8 cellular contexts compared by ENCODE assay signal in the genomic region with DNA sequence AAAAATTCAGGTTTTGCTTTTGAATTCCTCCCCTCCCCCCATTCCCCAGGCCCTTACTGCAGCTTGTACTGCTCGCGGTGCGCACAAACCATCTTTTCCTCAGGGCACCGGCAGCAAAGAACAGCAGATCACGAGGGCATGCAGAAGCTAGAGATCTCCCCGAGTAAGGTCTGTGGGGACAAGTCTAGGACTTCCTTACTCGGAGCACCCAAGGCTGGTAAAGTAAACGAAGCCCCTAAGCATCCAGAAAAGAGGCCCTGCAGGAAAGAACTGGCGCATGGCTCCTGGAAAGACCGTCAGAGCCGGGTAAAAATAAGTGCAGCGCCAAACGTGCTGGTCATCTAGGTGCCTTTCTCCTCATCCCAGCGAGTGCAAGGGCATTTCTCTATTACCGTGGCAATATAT. TPM values are rescaled to one million over a fixed set of nuclear protein-coding genes. Genes with fewer than 3 reads are reported as not detected.
DNase-seq lines count a peak whose midpoint lies in the region; ATAC-seq and TF ChIP-seq lines count a peak whose summit lies in the region.

No MANE protein-coding gene starts in this region.

- CTCF ChIA-PET in naive thymus-derived CD4-positive, alpha-beta T cell (lab: Charles Lee) = interaction anchor here (0.7 to 3.2 kb wide), 6 partner anchors 10 to 48 kb away, joined by 3 to 25 read pairs (median 4); no protein-coding TSS in a partner anchor

- peak; percentile 14 for ATAC-seq in HG02870 (IDR thresholded peaks at IDR 0.05; ENCODE audit: unreplicated experiment)
- no peak for ATAC-seq in activated T-cell treated with anti-CD3 and anti-CD28 coated beads, Interleukin-2, amount 50 U/mL, for 72 hours (replicated peaks in 1 of 2)
- ATAC-seq in naive thymus-derived CD4-positive, alpha-beta T cell = peak; percentile 24

- H3K36me3 ChIP-seq in fibroblast of lung (ENCODE audit: control insufficient read depth, insufficient read depth, low read length) (peaks cover 5% of the 10 kb centered on the region), suprapubic skin (peaks cover 14% of the 10 kb centered on the region)
- peaks cover 4 to 26% (median 18%) of the 10 kb centered on the region in 3 experiments for H3K36me3 ChIP-seq in naive thymus-derived CD4-positive, alpha-beta T cell (ENCODE audit: control insufficient read depth in 2 of 3, insufficient read depth in 3 of 3, low read length in 3 of 3)

- intact Hi-C loops in naive thymus-derived CD4-positive, alpha-beta T cell (cut with micrococcal nuclease) = loop anchor here (1.0 to 5.0 kb wide), 16 partner anchors 8 to 970 kb away; partner anchors contain the start of genes CMAS (in 2 of the 2), ETNK1 (in 2 of the 2), GOLT1B (in 2 of the 2) and RECQL (in 2 of the 2)

- POLR2A ChIA-PET in naive thymus-derived CD4-positive, alpha-beta T cell (lab: Charles Lee) = interaction anchor here (0.7 to 14.1 kb wide), 27 partner anchors 9 to 968 kb away, joined by 3 to 242 read pairs (median 8); partner anchors contain the start of genes C2CD5, ETNK1, GOLT1B and RECQL

- H3K27ac ChIP-seq in fibroblast of lung (ENCODE audit: insufficient read depth, low read length) (peak overlapping the region; percentile 91), suprapubic skin (peak overlapping the region; percentile 82)
- peak overlapping the region; percentile 83 for H3K27ac ChIP-seq in naive thymus-derived CD4-positive, alpha-beta T cell (ENCODE audit: low read depth, low read length)

- H3K9me3 Mint-ChIP-seq in activated T-cell treated with anti-CD3 and anti-CD28 coated beads, Interleukin-2, amount 50 U/mL, for 72 hours = no peaks in the 10 kb centered on the region
- H3K9me3 Mint-ChIP-seq in naive thymus-derived CD4-positive, alpha-beta T cell = peaks cover 0 to 2% (median 0%) of the 10 kb centered on the region in 11 donors

- H3K27me3 ChIP-seq in fibroblast of lung (ENCODE audit: control insufficient read depth, insufficient read depth, low read length) (no peaks in the 10 kb centered on the region), suprapubic skin (no peaks in the 10 kb centered on the region)
- no peaks in the 10 kb centered on the region for H3K27me3 ChIP-seq in naive thymus-derived CD4-positive, alpha-beta T cell (ENCODE audit: control insufficient read depth in 2 of 2, insufficient read depth in 2 of 2, low read length in 2 of 2)

- DNase-seq in SKM-1 treated with dmso at 0.1 percent for 144 hours (lab: John Stamatoyannopoulos, UW; ENCODE audit: unreplicated experiment) (peak; percentile 13), SKM-1 (lab: John Stamatoyannopoulos, UW; ENCODE audit: unreplicated experiment) (no peak), NCI-H345 treated with DMSO at 0.1 percent for 48 hours (lab: John Stamatoyannopoulos, UW; ENCODE audit: unreplicated experiment) (peak; percentile 38), fibroblast of lung (ENCODE audit: low read depth in 2 of 2) (peak; percentile 50 to 58), suprapubic skin (ENCODE audit: low spot score in 2 of 2) (no peak)
- peak; percentile 27 to 42 for DNase-seq in activated T-cell treated with anti-CD3 and anti-CD28 coated beads, Interleukin-2, amount 50 U/mL, for 72 hours
- peak in 7 of 9 donors; percentile 25 to 49 (median 40) for DNase-seq in naive thymus-derived CD4-positive, alpha-beta T cell

- peaks cover 11 to 29% of the 10 kb centered on the region in 2 donors for H3K36me3 Mint-ChIP-seq in activated T-cell treated with anti-CD3 and anti-CD28 coated beads, Interleukin-2, amount 50 U/mL, for 72 hours (ENCODE audit: insufficient read depth in 2 of 2)
- peaks cover 9 to 38% (median 30%) of the 10 kb centered on the region in 5 donors for H3K36me3 Mint-ChIP-seq in naive thymus-derived CD4-positive, alpha-beta T cell

- H4K20me1 ChIP-seq in fibroblast of lung (ENCODE audit: control insufficient read depth, extremely low read depth, insufficient read depth, low read length) = no peaks in the 10 kb centered on the region

- no peaks in the 10 kb centered on the region for H3K27me3 Mint-ChIP-seq in activated T-cell treated with anti-CD3 and anti-CD28 coated beads, Interleukin-2, amount 50 U/mL, for 72 hours (ENCODE audit: low read depth)
- peaks cover 0 to 8% (median 0%) of the 10 kb centered on the region in 5 donors for H3K27me3 Mint-ChIP-seq in naive thymus-derived CD4-positive, alpha-beta T cell

- peaks cover 51% of the 10 kb centered on the region for H3K79me2 ChIP-seq in fibroblast of lung (ENCODE audit: control insufficient read depth, insufficient read depth, low read length)

- no peak for TF ChIP-seq POLR2A in suprapubic skin (IDR thresholded peaks at IDR 0.05)

- H3K4me2 ChIP-seq in fibroblast of lung (ENCODE audit: extremely low read depth, insufficient read depth, low read length) = peak overlapping the region; percentile 94

- peak overlapping the region; percentile 83 for H3K9ac ChIP-seq in fibroblast of lung (ENCODE audit: insufficient read depth, low read length)

- peak overlapping the region; percentile 96 for H3K27ac Mint-ChIP-seq in activated T-cell treated with anti-CD3 and anti-CD28 coated beads, Interleukin-2, amount 50 U/mL, for 72 hours
- H3K27ac Mint-ChIP-seq in naive thymus-derived CD4-positive, alpha-beta T cell = peak overlapping the region; percentile 86 to 100 (median 95)

- H3K9me3 ChIP-seq in fibroblast of lung (ENCODE audit: control insufficient read depth, insufficient read depth, low read depth, low read length) = no peaks in the 10 kb centered on the region
- H3K9me3 ChIP-seq in naive thymus-derived CD4-positive, alpha-beta T cell (ENCODE audit: control insufficient read depth in 2 of 3, low read length in 3 of 3) = no peaks in the 10 kb centered on the region
- no peaks in the 10 kb centered on the region for H3K9me3 ChIP-seq in suprapubic skin

- peak overlapping the region; percentile 98 to 99 for H3K4me3 Mint-ChIP-seq in activated T-cell treated with anti-CD3 and anti-CD28 coated beads, Interleukin-2, amount 50 U/mL, for 72 hours
- peak overlapping the region; percentile 89 to 100 (median 97) for H3K4me3 Mint-ChIP-seq in naive thymus-derived CD4-positive, alpha-beta T cell

- peaks cover 70% of the 10 kb centered on the region for H3K4me1 Mint-ChIP-seq in activated T-cell treated with anti-CD3 and anti-CD28 coated beads, Interleukin-2, amount 50 U/mL, for 72 hours (ENCODE audit: low read depth)
- peaks cover 40 to 73% (median 67%) of the 10 kb centered on the region in 7 donors for H3K4me1 Mint-ChIP-seq in naive thymus-derived CD4-positive, alpha-beta T cell

- H3K4me1 ChIP-seq in fibroblast of lung (ENCODE audit: control insufficient read depth, extremely low read depth, insufficient read depth, low read length) (peaks cover 10% of the 10 kb centered on the region), suprapubic skin (peaks cover 22% of the 10 kb centered on the region)
- peaks cover 25 to 52% of the 10 kb centered on the region in 2 donors for H3K4me1 ChIP-seq in naive thymus-derived CD4-positive, alpha-beta T cell (ENCODE audit: control insufficient read depth in 2 of 2, insufficient read depth in 2 of 2, low read length in 2 of 2)

- no peak for TF ChIP-seq EP300 in suprapubic skin (IDR thresholded peaks at IDR 0.05)

- under 1% methylated on average over 15 of the region's 15 CpGs for WGBS in suprapubic skin

- TF ChIP-seq CTCF in fibroblast of lung (conservative IDR thresholded peaks at IDR 0.05 in 1 of 2, IDR thresholded peaks at IDR 0.05 in 1 of 2; ENCODE audit: low read depth in 1 of 2, low read length in 2 of 2) (no peak), suprapubic skin (IDR thresholded peaks at IDR 0.05) (no peak)

- peak overlapping the region; percentile 73 to 96 (median 89) for H3K4me3 ChIP-seq in fibroblast of lung (replicated peaks in 1 of 4; ENCODE audit: control extremely low read depth in 1 of 4, insufficient read depth in 1 of 4, low read depth in 3 of 4, low read length in 4 of 4)
- peak overlapping the region; percentile 89 for H3K4me3 ChIP-seq in naive thymus-derived CD4-positive, alpha-beta T cell (ENCODE audit: low read length)
- H3K4me3 ChIP-seq in suprapubic skin = peak overlapping the region; percentile 85

- H2AFZ ChIP-seq in fibroblast of lung (ENCODE audit: low read length) = peak overlapping the region; percentile 79

RNA-seq across cellular contexts. Expression of gene LDHB, which starts 0.7 kb away (rescaled TPM):
- total RNA-seq in activated T-cell treated with anti-CD3 and anti-CD28 coated beads, Interleukin-2, amount 50 U/mL, for 72 hours = 1,000 to 10,000 TPM; 1,381 to 1,488 TPM
- 628 and 699 TPM in 2 replicates for total RNA-seq in fibroblast of lung
- 905 and 941 TPM in 2 replicates for polyA plus RNA-seq in fibroblast of lung
- polyA plus RNA-seq in fibroblast of lung (2012) = 661 and 705 TPM in 2 replicates
- 85.1 and 135 TPM in 2 replicates for polyA minus RNA-seq in fibroblast of lung (ENCODE audit: low replicate concordance)
- total RNA-seq in naive thymus-derived CD4-positive, alpha-beta T cell = 1,000 to 10,000 TPM in 3 of 5 experiments, 100 to 1,000 TPM in 2; 630 to 1,306 (median 1,079) TPM
- 1,000 to 10,000 TPM; 2,617 to 2,849 TPM for polyA plus RNA-seq in naive thymus-derived CD4-positive, alpha-beta T cell
- total RNA-seq in suprapubic skin = 10 to 100 TPM; 49.9 to 79.9 (median 71.2) TPM

RNA-seq across cellular contexts. Expression of gene GYS2, which starts 52.3 kb away (rescaled TPM):
- not detected for total RNA-seq in activated T-cell treated with anti-CD3 and anti-CD28 coated beads, Interleukin-2, amount 50 U/mL, for 72 hours
- total RNA-seq in fibroblast of lung (not detected in 2 replicates), suprapubic skin (under 1 TPM in 1 of 4 donors, not detected in 3; 0.32 TPM)
- not detected in 2 replicates for polyA plus RNA-seq in fibroblast of lung
- not detected in 2 replicates for polyA plus RNA-seq in fibroblast of lung (2012)
- not detected in 2 replicates for polyA minus RNA-seq in fibroblast of lung (ENCODE audit: low replicate concordance)
- total RNA-seq in naive thymus-derived CD4-positive, alpha-beta T cell = under 1 TPM in 2 of 5 experiments, not detected in 3; 0.12 to 0.27 TPM
- polyA plus RNA-seq in naive thymus-derived CD4-positive, alpha-beta T cell = not detected

Comparison
In these comparisons a context has a peak if more than half of its experiments do, and no peak if none do; other contexts are left out.
1. DNase-seq: peak in SKM-1 treated with dmso at 0.1 percent for 144 hours (single experiment), NCI-H345 treated with DMSO at 0.1 percent for 48 hours (single experiment), activated T-cell treated with anti-CD3 and anti-CD28 coated beads, Interleukin-2, amount 50 U/mL, for 72 hours (2 of 2), fibroblast of lung (2 of 2) and naive thymus-derived CD4-positive, alpha-beta T cell (7 of 9); none in SKM-1 (single experiment) and suprapubic skin (0 of 2).
2. ATAC-seq: peak in HG02870 (single experiment) and naive thymus-derived CD4-positive, alpha-beta T cell (single experiment); none in activated T-cell treated with anti-CD3 and anti-CD28 coated beads, Interleukin-2, amount 50 U/mL, for 72 hours (0 of 2).
3. Peak in every context shown above with its lines, with median percentiles within 50 percentile points of each other: H3K27ac ChIP-seq and H3K4me3 ChIP-seq.